In the genomic region with DNA sequence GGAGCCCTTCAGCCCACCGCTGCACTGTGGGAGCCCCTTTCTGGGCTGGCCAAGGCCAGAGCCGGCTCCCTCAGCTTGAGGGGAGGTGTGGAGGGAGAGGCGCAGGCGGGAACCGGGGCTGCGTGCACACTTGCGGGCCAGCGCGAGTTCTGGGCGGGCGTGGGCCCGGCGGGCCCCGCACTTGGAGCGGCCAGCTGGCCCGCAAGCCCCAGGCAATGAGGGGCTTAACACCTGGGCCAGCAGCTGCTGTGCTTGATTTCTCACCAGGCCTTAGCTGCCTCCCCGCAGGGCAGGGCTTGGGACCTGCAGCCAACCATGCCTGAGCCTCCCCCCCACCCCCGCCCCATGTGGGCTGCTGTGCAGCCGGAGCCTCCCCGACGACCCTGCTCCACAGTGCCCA, we compare ENCODE assay signal across 12 cellular contexts. TPM values are rescaled to one million over a fixed set of nuclear protein-coding genes. Genes with fewer than 3 reads are reported as not detected.
"Had no signal": no experiment of that assay in that cellular context is flagged by ENCODE, and none has a peak within 500 bp of the region (broad histone marks: within the 10 kb centered on the region; RNA-seq: fewer than 3 reads in every experiment).

No MANE protein-coding gene starts in this region.

RNA-seq across cellular contexts. Expression of a gene that starts 30.7 kb away (rescaled TPM):
- total RNA-seq: activated B cell treated with CpG ODN at 0.5 μM for 24 hours; activated CD4-positive, alpha-beta memory T cell treated with anti-CD3 and anti-CD28 coated beads for 36 hours; activated CD4-positive, alpha-beta memory T cell treated with anti-CD3 and anti-CD28 coated beads, Interleukin-2, amount 10 ng/mL, durations not matched to agents 7 days and 5 days; activated CD4-positive, alpha-beta T cell treated with anti-CD3 and anti-CD28 coated beads for 36 hours; activated CD4-positive, alpha-beta T cell treated with anti-CD3 and anti-CD28 coated beads, Interleukin-2, amount 10 ng/mL, durations not matched to agents 7 days and 5 days; activated CD8-positive, alpha-beta memory T cell treated with anti-CD3 and anti-CD28 coated beads for 36 hours; activated CD8-positive, alpha-beta memory T cell treated with anti-CD3 and anti-CD28 coated beads, Interleukin-2, amount 10 ng/mL, durations not matched to agents 7 days and 5 days; activated CD8-positive, alpha-beta T cell treated with anti-CD3 and anti-CD28 coated beads for 36 hours; activated CD8-positive, alpha-beta T cell treated with anti-CD3 and anti-CD28 coated beads, Interleukin-2, amount 10 ng/mL, durations not matched to agents 7 days and 5 days; T-helper 1 cell treated with Interleukin-12 subunit alpha and Interleukin-12 subunit beta and Interleukin-4 antibody, amounts not matched to agents 30 ng/mL and 1 ng/mL, for 36 hours; T-helper 17 cell; T-helper 2 cell treated with Interferon-gamma antibody and Interleukin-4, amounts not matched to agents 100 ng/mL and 5 ng/mL, for 36 hours had no signal
